8 cellular contexts compared by ENCODE assay signal in the genomic region with DNA sequence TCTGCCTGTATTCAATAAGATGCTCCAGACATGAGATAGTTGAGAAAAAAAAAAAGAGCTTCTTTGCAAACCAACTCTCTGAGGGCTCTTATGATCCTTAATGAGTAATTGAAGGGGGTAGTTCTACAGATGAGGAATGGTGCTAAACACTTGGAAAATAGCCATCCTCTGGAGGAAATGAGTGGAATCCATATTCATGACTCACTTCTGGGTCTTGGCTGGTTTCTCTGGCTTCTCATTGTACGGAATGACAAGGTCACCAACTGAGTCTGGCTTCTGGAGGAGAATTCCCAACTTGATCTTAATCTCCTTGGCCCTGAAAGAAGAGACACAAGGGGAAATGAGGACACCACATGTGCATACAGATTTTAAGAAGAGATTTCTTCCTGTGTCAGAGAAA. TPM values are rescaled to one million over a fixed set of nuclear protein-coding genes. Genes with fewer than 3 reads are reported as not detected.
A peak's percentile ranks its signal among the peaks of the same experiment; 100 is the strongest.
DNase-seq lines count a peak whose midpoint lies in the region; ATAC-seq, FAIRE-seq and TF ChIP-seq lines count a peak whose summit lies in the region.

No MANE protein-coding gene starts in this region.

- no peak overlapping the region for H3K4me3 ChIP-seq in SJSA1

- H3K27me3 ChIP-seq in SJSA1 (replicated peaks): no peaks in the 10 kb centered on the region

- DNase-seq in H54 (ENCODE audit: insufficient read length, low spot score) (peak; percentile 17), SJSA1 (ENCODE audit: low read depth in 1 of 2, low spot score in 2 of 2) (peak; percentile 58 to 83), globus pallidus (ENCODE audit: low spot score) (peak; percentile 16), renal cortical epithelial cell (ENCODE audit: low read depth) (peak; percentile 97)
- DNase-seq in stimulated activated CD4-positive, alpha-beta T cell treated with anti-CD3 and anti-CD28 coated beads, Interleukin-2, amount 100 ng/mL, for 24 hours: no peak

- ATAC-seq in GM21447 (IDR thresholded peaks at IDR 0.05; ENCODE audit: unreplicated experiment) (no peak), HG03342 (IDR thresholded peaks at IDR 0.05; ENCODE audit: unreplicated experiment) (no peak), GM21526 (IDR thresholded peaks at IDR 0.05; ENCODE audit: low FRiP score, unreplicated experiment) (no peak)

- TF ChIP-seq POLR2A in H54 (IDR thresholded peaks at IDR 0.05; ENCODE audit: low read depth, low read length): no peak

- H3K9me3 ChIP-seq in SJSA1 (replicated peaks): no peaks in the 10 kb centered on the region

- peak overlapping the region; percentile 47 for H3K27ac ChIP-seq in SJSA1

- H3K4me1 ChIP-seq in SJSA1 (replicated peaks): peaks cover 78% of the 10 kb centered on the region

- FAIRE-seq in H54 (lab: Jason Lieb, UNC): peak; percentile 85

- no peaks in the 10 kb centered on the region for H3K36me3 ChIP-seq in SJSA1

RNA-seq across cellular contexts. Expression of a gene that starts 34.7 kb away (rescaled TPM):
- total RNA-seq in SJSA1 (2014; rRNA removed; shearing (Covaris generic)): 1.9 and 7.8 TPM in 2 replicates
- 3.3 and 4.6 TPM in 2 replicates for total RNA-seq in renal cortical epithelial cell

Comparison
In these comparisons a context has a peak if more than half of its experiments do, and no peak if none do; other contexts are left out.
1. DNase-seq: peak in H54 (single experiment), SJSA1 (2 of 2), globus pallidus (single experiment) and renal cortical epithelial cell (single experiment); none in stimulated activated CD4-positive, alpha-beta T cell treated with anti-CD3 and anti-CD28 coated beads, Interleukin-2, amount 100 ng/mL, for 24 hours (0 of 2).